In genomic region chr4:150369434-150370141, GRCh38 we compare ENCODE assay signal across 13 cellular contexts.
"Had no signal": no experiment of that assay in that cellular context is flagged by ENCODE, and none has a peak within 500 bp of the region (broad histone marks: within the 10 kb centered on the region; RNA-seq: fewer than 3 reads in every experiment).

No MANE protein-coding gene starts in this region.

- ATAC-seq: Panc1 had no signal

- H3K9me2 ChIP-seq: SK-N-SH had no signal

- H3K27ac ChIP-seq: RWPE1 had no signal

- H3K4me2 ChIP-seq: SK-N-SH had no signal

- H3K9ac ChIP-seq: SK-N-SH had no signal

- DNase-seq: KBM-7, MV-4-11, NCI-H1048, NCI-H1417 treated with DMSO at 0.1 percent for 48 hours, NCI-H2107, NCI-H2227 treated with DMSO at 0.1 percent for 48 hours, NCI-H526 treated with DMSO at 0.1 percent for 48 hours, NCI-H774, SHP77, SW 1271 had no signal

- H3K9me3 ChIP-seq: SK-N-SH had no signal
